Comparison of ENCODE assay signal across 8 cellular contexts in the genomic region with DNA sequence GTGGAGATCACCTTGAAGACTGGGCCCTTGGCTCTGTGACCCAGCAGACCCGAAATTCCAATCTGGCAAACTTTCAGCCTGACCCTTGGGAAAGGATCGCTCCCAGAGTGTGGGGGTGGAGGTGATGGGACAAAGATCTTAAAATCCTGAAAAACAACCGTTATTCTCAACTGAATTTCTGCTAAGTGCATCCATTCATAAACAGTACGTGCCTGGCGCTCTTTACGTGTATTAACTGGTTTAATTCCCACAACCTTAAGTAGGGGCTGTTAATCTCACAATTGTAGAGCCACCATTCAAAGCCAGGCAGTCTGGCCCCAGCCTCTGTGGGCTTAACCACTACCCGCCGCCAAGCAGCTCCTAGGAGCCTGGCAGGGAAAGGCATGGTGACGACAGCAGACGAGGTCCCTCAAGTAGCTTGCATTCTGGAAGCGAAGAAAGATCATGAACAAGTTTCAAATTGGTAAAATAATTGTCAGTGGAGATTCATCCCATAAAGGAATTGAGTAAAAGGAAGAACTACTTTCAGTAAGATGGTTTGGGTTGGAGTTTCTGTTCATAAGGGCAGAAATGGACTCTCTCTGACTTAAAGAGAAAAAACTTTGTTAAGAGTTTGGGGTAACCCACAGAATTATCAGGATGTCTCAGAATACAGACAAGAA. TPM values are rescaled to one million over a fixed set of nuclear protein-coding genes. Genes with fewer than 3 reads are reported as not detected.
DNase-seq lines count a peak whose midpoint lies in the region; ATAC-seq and TF ChIP-seq lines count a peak whose summit lies in the region.

No MANE protein-coding gene starts in this region.

- peak overlapping the region; percentile 78 for H3K27ac ChIP-seq in HUES48 (ENCODE audit: low read depth, low read length)
- peak overlapping the region; percentile 74 for H3K27ac ChIP-seq in colonic mucosa
- H3K27ac ChIP-seq in lung (ENCODE audit: low read depth in 1 of 2, low read length in 1 of 2): peak overlapping the region; percentile 84 to 93
- peak overlapping the region; percentile 66 to 93 (median 85) for H3K27ac ChIP-seq in stomach

- TF ChIP-seq EP300 in stomach (IDR thresholded peaks at IDR 0.05): no peak

- 18 to 24% methylated on average over 11 of the region's 11 CpGs for WGBS in lung, 2 donors
- WGBS in stomach, 5 donors: 19 to 39% (median 31%) methylated on average over 11 of the region's 11 CpGs

- DNase-seq in Calu3 (no peak), T-helper 1 cell (peak in 3 of 5 donors; percentile 24 to 48 (median 28)), colonic mucosa (peak; percentile 41), lung (ENCODE audit: low spot score) (no peak), stomach (no peak)

- CTCF ChIA-PET in Calu3 (lab: Charles Lee): interaction anchor here (0.8 to 2.3 kb wide), 6 partner anchors 10 to 171 kb away, joined by 3 to 10 read pairs (median 4); no protein-coding TSS in a partner anchor

- peaks cover 34% of the 10 kb centered on the region for H3K4me1 Mint-ChIP-seq in Calu3 (ENCODE audit: low read depth, unreplicated experiment)

- H3K4me3 Mint-ChIP-seq in Calu3 (ENCODE audit: low read depth, unreplicated experiment): peak overlapping the region; percentile 79

- intact Hi-C loops in Calu3 (cut with micrococcal nuclease; ENCODE audit: unreplicated experiment): loop anchor here (5.0 kb wide), 2 partner anchors 72 to 167 kb away; no protein-coding TSS in a partner anchor
- intact Hi-C loops in colonic mucosa (cut with DNase I): no loop called here
- intact Hi-C loops in stomach (cut with DNase I; ENCODE audit: low total_unique reads): no loop called here

- ATAC-seq in GM19463 (IDR thresholded peaks at IDR 0.05; ENCODE audit: unreplicated experiment): peak; percentile 24
- no peak for ATAC-seq in lung (ENCODE audit: insufficient read depth, low FRiP score)
- ATAC-seq in HG03139 (IDR thresholded peaks at IDR 0.05; ENCODE audit: unreplicated experiment): no peak

- no TSS peak for BruUV-seq in Calu3 (replicated peaks; lab: Mats Ljungman, UMichigan)

- H3K27me3 ChIP-seq in HUES48 (ENCODE audit: control insufficient read depth, insufficient read depth, low read length): peaks cover 73% of the 10 kb centered on the region
- peaks cover 10% of the 10 kb centered on the region for H3K27me3 ChIP-seq in colonic mucosa
- no peaks in the 10 kb centered on the region for H3K27me3 ChIP-seq in lung (ENCODE audit: control insufficient read depth, insufficient read depth)
- H3K27me3 ChIP-seq in stomach: peaks cover 0 to 11% (median 0%) of the 10 kb centered on the region in 3 donors

- H3K36me3 ChIP-seq in HUES48 (ENCODE audit: control insufficient read depth, insufficient read depth, low read length) (no peaks in the 10 kb centered on the region), colonic mucosa (no peaks in the 10 kb centered on the region), lung (ENCODE audit: control insufficient read depth in 2 of 2, insufficient read depth in 2 of 2, low read length in 2 of 2) (no peaks in the 10 kb centered on the region), stomach (no peaks in the 10 kb centered on the region)

- TF ChIP-seq POLR2A in stomach (IDR thresholded peaks at IDR 0.05): no peak

- H3K9me3 Mint-ChIP-seq in Calu3 (ENCODE audit: low read depth, unreplicated experiment): peaks cover 1% of the 10 kb centered on the region

- peak overlapping the region; percentile 61 for H3K4me3 ChIP-seq in HUES48 (ENCODE audit: low read depth, low read length)
- peak overlapping the region; percentile 50 for H3K4me3 ChIP-seq in colonic mucosa
- H3K4me3 ChIP-seq in lung: no peak overlapping the region
- peak overlapping the region; percentile 41 to 53 (median 48) for H3K4me3 ChIP-seq in stomach

- TF ChIP-seq CTCF in Calu3 (IDR thresholded peaks at IDR 0.05; ENCODE audit: unreplicated experiment): no peak
- TF ChIP-seq CTCF in colonic mucosa (IDR thresholded peaks at IDR 0.05): no peak
- no peak for TF ChIP-seq CTCF in lung (IDR thresholded peaks at IDR 0.05; ENCODE audit: control extremely low read depth, extremely low read depth)
- no peak for TF ChIP-seq CTCF in stomach (IDR thresholded peaks at IDR 0.05)

- peaks cover 34% of the 10 kb centered on the region for H3K27me3 Mint-ChIP-seq in Calu3 (ENCODE audit: unreplicated experiment)

- peaks cover 64% of the 10 kb centered on the region for H3K4me1 ChIP-seq in HUES48 (ENCODE audit: control insufficient read depth, insufficient read depth, low read length)
- H3K4me1 ChIP-seq in colonic mucosa: peaks cover 10% of the 10 kb centered on the region
- peaks cover 6 to 8% of the 10 kb centered on the region in 2 donors for H3K4me1 ChIP-seq in lung (ENCODE audit: control insufficient read depth in 2 of 2, insufficient read depth in 2 of 2, low read length in 2 of 2)
- peaks cover 21 to 44% (median 28%) of the 10 kb centered on the region in 4 donors for H3K4me1 ChIP-seq in stomach

- peak overlapping the region; percentile 65 for H3K9ac ChIP-seq in HUES48 (ENCODE audit: low read depth, low read length)
- peak overlapping the region; percentile 31 to 66 for H3K9ac ChIP-seq in colonic mucosa (ENCODE audit: low read depth in 2 of 2, low read length in 2 of 2)

- H3K36me3 Mint-ChIP-seq in Calu3 (ENCODE audit: insufficient read depth, unreplicated experiment): peaks cover 30% of the 10 kb centered on the region

- peak overlapping the region; percentile 40 for H3K27ac Mint-ChIP-seq in Calu3 (ENCODE audit: unreplicated experiment)

- no peaks in the 10 kb centered on the region for H3K9me3 ChIP-seq in HUES48 (ENCODE audit: control insufficient read depth, insufficient read depth, low read length)
- H3K9me3 ChIP-seq in colonic mucosa: no peaks in the 10 kb centered on the region
- no peaks in the 10 kb centered on the region for H3K9me3 ChIP-seq in lung (ENCODE audit: control insufficient read depth in 2 of 2, insufficient read depth in 1 of 2, low read length in 1 of 2)
- no peaks in the 10 kb centered on the region for H3K9me3 ChIP-seq in stomach

RNA-seq across cellular contexts. Expression of gene RGS16, which starts 11.4 kb away (rescaled TPM):
- total RNA-seq in Calu3 (2022) (1.2 and 1.7 TPM in 2 replicates), colonic mucosa (1 to 10 TPM in 1 of 2 donors, under 1 TPM in 1; 0.77 to 1.6 TPM), lung (10 to 100 TPM; 12.3 to 13.6 TPM), stomach (10 to 100 TPM in 1 of 5 donors, 1 to 10 TPM in 2, under 1 TPM in 1, not detected in 1; 0.58 to 29.0 (median 3.2) TPM)
- polyA plus RNA-seq in lung (10 to 100 TPM; 16.4 to 26.6 TPM), stomach (1 to 10 TPM; 1.3 to 2.1 (median 1.9) TPM)

RNA-seq across cellular contexts. Expression of gene RNASEL, which starts 26.5 kb away (rescaled TPM):
- total RNA-seq in Calu3 (2022) (7.0 and 10.0 TPM in 2 replicates), colonic mucosa (10 to 100 TPM; 16.2 to 19.5 TPM), lung (10 to 100 TPM in 1 of 2 donors, 1 to 10 TPM in 1; 9.7 to 14.8 TPM), stomach (10 to 100 TPM in 1 of 5 donors, 1 to 10 TPM in 4; 4.3 to 11.1 (median 8.0) TPM)
- polyA plus RNA-seq in lung (1 to 10 TPM; 3.7 to 8.3 TPM), stomach (1 to 10 TPM; 3.2 to 4.7 (median 4.5) TPM)

Comparison
In these comparisons a context has a peak if more than half of its experiments do, and no peak if none do; other contexts are left out.
1. DNase-seq: peak in T-helper 1 cell (3 of 5) and colonic mucosa (single experiment); none in Calu3 (single experiment), lung (single experiment) and stomach (single experiment).
2. Peak in every context shown above with its lines, with median percentiles within 50 percentile points of each other: H3K27ac ChIP-seq.